Comparison of ENCODE assay signal across 14 cellular contexts in the genomic region with DNA sequence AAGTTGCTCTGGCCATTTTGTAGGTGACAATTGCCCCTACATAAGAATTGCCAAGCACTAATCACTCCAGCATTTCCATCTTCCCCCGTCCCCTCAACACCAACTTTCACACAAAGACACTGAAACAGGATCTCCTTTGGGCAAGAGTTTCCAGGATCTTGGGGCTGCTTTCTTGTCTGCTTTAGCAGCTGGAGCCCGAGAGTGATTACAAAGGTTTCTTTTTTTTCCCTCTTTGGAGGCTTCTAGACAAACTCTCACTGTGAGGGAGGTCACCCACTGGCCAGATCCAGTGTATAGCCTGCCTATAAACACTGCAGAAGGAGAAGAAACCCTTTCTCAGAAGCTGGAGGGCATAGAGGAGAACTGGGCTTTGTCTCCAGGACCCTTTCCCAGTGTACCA.
"Had no signal": no experiment of that assay in that cellular context is flagged by ENCODE, and none has a peak within 500 bp of the region (broad histone marks: within the 10 kb centered on the region; RNA-seq: fewer than 3 reads in every experiment).

No MANE protein-coding gene starts in this region.

- DNase-seq: activated naive CD8-positive, alpha-beta T cell treated with anti-CD3 and anti-CD28 coated beads, Interleukin-2, amount 10 ng/mL, durations not matched to agents 7 days and 5 days; activated T-cell treated with anti-CD3 and anti-CD28 coated beads, Interleukin-2, amount 50 U/mL, for 4 hours; foreskin keratinocyte; heart right ventricle; islet precursor cell; left ventricle myocardium superior; stimulated activated CD4-positive, alpha-beta T cell treated with anti-CD3 and anti-CD28 coated beads, Interleukin-2, amount 100 ng/mL, for 24 hours; stimulated activated naive B cell treated with anti-CD40 and anti-IgM and Interleukin-4, amounts not matched to agents 10 μg/mL and 1 μg/mL and 100 μg/mL, for 72 hours; SW 1271; testis had no signal

- H3K9me3 ChIP-seq: heart right ventricle, neutrophil, right lobe of liver, testis had no signal

- H3K4me3 ChIP-seq: heart right ventricle, right lobe of liver, testis had no signal

- H3K36me3 ChIP-seq: heart right ventricle, neutrophil, right lobe of liver had no signal

- H3K36me3 Mint-ChIP-seq: activated naive CD8-positive, alpha-beta T cell treated with anti-CD3 and anti-CD28 coated beads, Interleukin-2, amount 10 ng/mL, durations not matched to agents 7 days and 5 days; stimulated activated naive B cell treated with anti-CD40 and anti-IgM and Interleukin-4, amounts not matched to agents 10 μg/mL and 1 μg/mL and 100 μg/mL, for 72 hours had no signal

- H3K9me3 Mint-ChIP-seq: activated T-cell treated with anti-CD3 and anti-CD28 coated beads, Interleukin-2, amount 50 U/mL, for 4 hours had no signal

- H3K4me1 ChIP-seq: testis had no signal

- H3K27me3 ChIP-seq: foreskin keratinocyte, heart right ventricle, neutrophil, right lobe of liver, testis had no signal

- H3K27ac ChIP-seq: foreskin keratinocyte, heart right ventricle, neutrophil, testis had no signal

- H3K4me3 Mint-ChIP-seq: activated naive CD8-positive, alpha-beta T cell treated with anti-CD3 and anti-CD28 coated beads, Interleukin-2, amount 10 ng/mL, durations not matched to agents 7 days and 5 days; activated T-cell treated with anti-CD3 and anti-CD28 coated beads, Interleukin-2, amount 50 U/mL, for 4 hours; stimulated activated naive B cell treated with anti-CD40 and anti-IgM and Interleukin-4, amounts not matched to agents 10 μg/mL and 1 μg/mL and 100 μg/mL, for 72 hours; T-helper 2 cell treated with Interferon-gamma antibody and Interleukin-4, amounts not matched to agents 5 μg/mL and 100 μg/mL, for 36 hours had no signal

- H3K27ac Mint-ChIP-seq: activated naive CD8-positive, alpha-beta T cell treated with anti-CD3 and anti-CD28 coated beads, Interleukin-2, amount 10 ng/mL, durations not matched to agents 7 days and 5 days; stimulated activated naive B cell treated with anti-CD40 and anti-IgM and Interleukin-4, amounts not matched to agents 10 μg/mL and 1 μg/mL and 100 μg/mL, for 72 hours; T-helper 2 cell treated with Interferon-gamma antibody and Interleukin-4, amounts not matched to agents 5 μg/mL and 100 μg/mL, for 36 hours had no signal

- ATAC-seq: activated CD4-positive, CD25-positive, alpha-beta regulatory T cell treated with anti-CD3 and anti-CD28 coated beads, Interleukin-2, amount 50 U/mL, for 24 hours; activated T-cell treated with anti-CD3 and anti-CD28 coated beads, Interleukin-2, amount 50 U/mL, for 4 hours; foreskin keratinocyte; left ventricle myocardium superior had no signal

- H3K27me3 Mint-ChIP-seq: activated naive CD8-positive, alpha-beta T cell treated with anti-CD3 and anti-CD28 coated beads, Interleukin-2, amount 10 ng/mL, durations not matched to agents 7 days and 5 days had no signal
